Comparison of ENCODE assay signal across 1 cellular context in the genomic region with DNA sequence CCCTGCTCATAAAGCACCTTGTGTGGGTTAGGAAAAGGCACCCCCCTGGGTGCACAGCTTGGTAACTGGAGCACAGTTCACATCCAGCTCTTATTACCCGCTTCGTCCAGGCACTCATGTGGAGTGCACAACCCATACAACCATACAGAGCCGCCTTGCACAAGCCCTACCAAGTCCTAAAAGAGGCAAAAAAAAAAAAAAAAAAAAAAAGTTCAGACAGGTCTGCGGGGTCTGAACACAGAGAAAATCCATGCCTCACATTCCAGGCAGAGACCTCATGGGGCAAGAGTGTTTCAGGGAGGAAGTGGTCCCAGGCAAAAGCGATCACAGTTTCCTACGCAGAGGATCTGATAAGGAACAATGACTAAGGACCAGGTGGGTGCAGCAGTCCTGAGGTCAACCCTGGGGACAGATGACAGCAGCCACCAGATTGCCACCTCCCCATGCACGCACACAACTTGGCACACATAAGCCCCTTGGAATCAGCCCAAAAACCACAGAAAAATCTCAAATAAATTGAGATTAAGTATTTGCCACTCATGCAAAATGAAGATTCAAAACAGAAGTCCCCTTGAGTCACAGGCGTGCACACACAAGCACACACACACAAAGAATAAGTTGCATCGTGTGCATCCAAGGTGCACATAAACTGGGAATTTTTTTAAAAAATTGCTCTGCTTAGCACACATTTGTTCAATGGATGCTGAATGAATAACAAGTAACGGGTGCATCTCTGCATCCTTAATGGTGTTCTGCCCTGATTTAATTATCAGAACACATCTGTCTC.
A peak's percentile ranks its signal among the peaks of the same experiment; 100 is the strongest.
TF ChIP-seq lines count a peak whose summit lies in the region.

No MANE protein-coding gene starts in this region.

TF ChIP-seq in HEK293, 187 proteins besides CTCF, POLR2A, EP300 and RAD21 (continued from another document):
- TF ChIP-seq ZNF280C (tag by site-specific recombination; IDR thresholded peaks at IDR 0.05) (no peak), GLI4 (tag by site-specific recombination; IDR thresholded peaks at IDR 0.05) (no peak), ZFHX2 (tag by site-specific recombination; conservative IDR thresholded peaks at IDR 0.05) (peak; percentile 85), GLIS1 (tag by site-specific recombination; IDR thresholded peaks at IDR 0.05) (peak; percentile 82), ZFP69B (tag by site-specific recombination; IDR thresholded peaks at IDR 0.05) (peak; percentile 27; the same call in 1 of the 2 replicates), EGR2 (tag by site-specific recombination; IDR thresholded peaks at IDR 0.05; ENCODE audit: low read depth) (peak; percentile 79), ZNF362 (tag by site-specific recombination; IDR thresholded peaks at IDR 0.05) (no peak), KLF17 (tag by site-specific recombination; IDR thresholded peaks at IDR 0.05) (no peak), ZNF518A (tag by site-specific recombination; conservative IDR thresholded peaks at IDR 0.05; ENCODE audit: low read depth) (no peak), ZNF2 (tag by site-specific recombination; IDR thresholded peaks at IDR 0.05) (no peak), ZNF701 (tag by site-specific recombination; IDR thresholded peaks at IDR 0.05) (no peak), ZNF654 (tag by site-specific recombination; IDR thresholded peaks at IDR 0.05; ENCODE audit: low read depth) (no peak), ZNF521 (tag by site-specific recombination; IDR thresholded peaks at IDR 0.05) (no peak), ZNF423 (tag by site-specific recombination; IDR thresholded peaks at IDR 0.05) (no peak), ZNF274 (IDR thresholded peaks at IDR 0.05; ENCODE audit: low read length) (no peak), ZNF274 (tag by site-specific recombination; IDR thresholded peaks at IDR 0.05; ENCODE audit: borderline replicate concordance) (no peak), ZNF623 (tag by site-specific recombination; IDR thresholded peaks at IDR 0.05) (peak; percentile 57), KLF16 (tag by site-specific recombination; IDR thresholded peaks at IDR 0.05) (0 out of 2 replicates have a peak, but pooled peaks have one; percentile 19), ZNF777 (tag by site-specific recombination; IDR thresholded peaks at IDR 0.05; ENCODE audit: borderline replicate concordance) (no peak), ZNF404 (tag by site-specific recombination; IDR thresholded peaks at IDR 0.05) (no peak), SP3 (tag by site-specific recombination; IDR thresholded peaks at IDR 0.05) (no peak), ZNF341 (tag by site-specific recombination; IDR thresholded peaks at IDR 0.05; ENCODE audit: low read depth) (no peak), ZNF707 (tag by site-specific recombination; IDR thresholded peaks at IDR 0.05) (no peak), ZNF514 (tag by site-specific recombination; IDR thresholded peaks at IDR 0.05) (no peak)
- TF ChIP-seq, protein P1, sequence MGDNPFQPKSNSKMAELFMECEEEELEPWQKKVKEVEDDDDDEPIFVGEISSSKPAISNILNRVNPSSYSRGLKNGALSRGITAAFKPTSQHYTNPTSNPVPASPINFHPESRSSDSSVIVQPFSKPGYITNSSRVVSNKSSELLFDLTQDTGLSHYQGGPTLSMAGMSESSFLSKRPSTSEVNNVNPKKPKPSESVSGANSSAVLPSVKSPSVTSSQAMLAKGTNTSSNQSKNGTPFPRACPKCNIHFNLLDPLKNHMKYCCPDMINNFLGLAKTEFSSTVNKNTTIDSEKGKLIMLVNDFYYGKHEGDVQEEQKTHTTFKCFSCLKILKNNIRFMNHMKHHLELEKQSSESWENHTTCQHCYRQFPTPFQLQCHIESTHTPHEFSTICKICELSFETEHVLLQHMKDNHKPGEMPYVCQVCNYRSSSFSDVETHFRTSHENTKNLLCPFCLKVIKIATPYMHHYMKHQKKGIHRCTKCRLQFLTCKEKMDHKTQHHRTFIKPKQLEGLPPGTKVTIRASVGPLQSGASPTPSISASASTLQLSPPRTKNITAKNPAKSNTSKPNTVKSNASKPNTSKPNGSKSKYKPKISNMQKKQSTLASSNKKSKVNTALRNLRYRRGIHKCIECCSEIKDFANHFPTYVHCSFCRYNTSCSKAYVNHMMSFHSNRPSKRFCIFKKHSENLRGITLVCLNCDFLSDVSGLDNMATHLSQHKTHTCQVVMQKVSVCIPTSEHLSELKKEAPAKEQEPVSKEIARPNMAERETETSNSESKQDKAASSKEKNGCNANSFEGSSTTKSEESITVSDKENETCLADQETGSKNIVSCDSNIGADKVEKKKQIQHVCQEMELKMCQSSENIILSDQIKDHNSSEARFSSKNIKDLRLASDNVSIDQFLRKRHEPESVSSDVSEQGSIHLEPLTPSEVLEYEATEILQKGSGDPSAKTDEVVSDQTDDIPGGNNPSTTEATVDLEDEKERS (tag by site-specific recombination; IDR thresholded peaks at IDR 0.05): no peak
- TF ChIP-seq, protein P2, sequence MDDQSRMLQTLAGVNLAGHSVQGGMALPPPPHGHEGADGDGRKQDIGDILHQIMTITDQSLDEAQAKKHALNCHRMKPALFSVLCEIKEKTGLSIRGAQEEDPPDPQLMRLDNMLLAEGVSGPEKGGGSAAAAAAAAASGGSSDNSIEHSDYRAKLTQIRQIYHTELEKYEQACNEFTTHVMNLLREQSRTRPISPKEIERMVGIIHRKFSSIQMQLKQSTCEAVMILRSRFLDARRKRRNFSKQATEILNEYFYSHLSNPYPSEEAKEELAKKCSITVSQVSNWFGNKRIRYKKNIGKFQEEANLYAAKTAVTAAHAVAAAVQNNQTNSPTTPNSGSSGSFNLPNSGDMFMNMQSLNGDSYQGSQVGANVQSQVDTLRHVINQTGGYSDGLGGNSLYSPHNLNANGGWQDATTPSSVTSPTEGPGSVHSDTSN (CRISPR knock-in tag; IDR thresholded peaks at IDR 0.05): no peak
- TF ChIP-seq, protein P3, sequence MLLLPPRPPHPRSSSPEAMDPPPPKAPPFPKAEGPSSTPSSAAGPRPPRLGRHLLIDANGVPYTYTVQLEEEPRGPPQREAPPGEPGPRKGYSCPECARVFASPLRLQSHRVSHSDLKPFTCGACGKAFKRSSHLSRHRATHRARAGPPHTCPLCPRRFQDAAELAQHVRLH (tag by site-specific recombination; IDR thresholded peaks at IDR 0.05): no peak
- TF ChIP-seq, protein P4, sequence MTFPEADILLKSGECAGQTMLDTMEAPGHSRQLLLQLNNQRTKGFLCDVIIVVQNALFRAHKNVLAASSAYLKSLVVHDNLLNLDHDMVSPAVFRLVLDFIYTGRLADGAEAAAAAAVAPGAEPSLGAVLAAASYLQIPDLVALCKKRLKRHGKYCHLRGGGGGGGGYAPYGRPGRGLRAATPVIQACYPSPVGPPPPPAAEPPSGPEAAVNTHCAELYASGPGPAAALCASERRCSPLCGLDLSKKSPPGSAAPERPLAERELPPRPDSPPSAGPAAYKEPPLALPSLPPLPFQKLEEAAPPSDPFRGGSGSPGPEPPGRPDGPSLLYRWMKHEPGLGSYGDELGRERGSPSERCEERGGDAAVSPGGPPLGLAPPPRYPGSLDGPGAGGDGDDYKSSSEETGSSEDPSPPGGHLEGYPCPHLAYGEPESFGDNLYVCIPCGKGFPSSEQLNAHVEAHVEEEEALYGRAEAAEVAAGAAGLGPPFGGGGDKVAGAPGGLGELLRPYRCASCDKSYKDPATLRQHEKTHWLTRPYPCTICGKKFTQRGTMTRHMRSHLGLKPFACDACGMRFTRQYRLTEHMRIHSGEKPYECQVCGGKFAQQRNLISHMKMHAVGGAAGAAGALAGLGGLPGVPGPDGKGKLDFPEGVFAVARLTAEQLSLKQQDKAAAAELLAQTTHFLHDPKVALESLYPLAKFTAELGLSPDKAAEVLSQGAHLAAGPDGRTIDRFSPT (tag by site-specific recombination; IDR thresholded peaks at IDR 0.05): no peak
